In genomic region chr1:40662864-40663263, GRCh38 we compare ENCODE assay signal across 9 cellular contexts.
DNase-seq lines count a peak whose midpoint lies in the region; ATAC-seq and FAIRE-seq lines count a peak whose summit lies in the region.
"Had no signal": no experiment of that assay in that cellular context is flagged by ENCODE, and none has a peak within 500 bp of the region (broad histone marks: within the 10 kb centered on the region; RNA-seq: fewer than 3 reads in every experiment).

No MANE protein-coding gene starts in this region.

- peak overlapping the region; percentile 23; the same call in 1 of the 2 replicates for H3K4me3 ChIP-seq in SK-N-MC

- FAIRE-seq in urothelium cell line (lab: Jason Lieb, UNC), result peak; percentile 77

- ATAC-seq in GM21529 (IDR thresholded peaks at IDR 0.05; ENCODE audit: unreplicated experiment), result no peak
- ATAC-seq in GM19324 (IDR thresholded peaks at IDR 0.05; ENCODE audit: low FRiP score, unreplicated experiment), result no peak
- no peak for ATAC-seq in HG03095 (IDR thresholded peaks at IDR 0.05; ENCODE audit: unreplicated experiment)

- DNase-seq in stimulated activated naive CD4-positive, alpha-beta T cell treated with Interleukin-2 at 50 U/mL for 16 hours (lab: John Stamatoyannopoulos, UW), result peak; percentile 20
- no peak for DNase-seq in stimulated activated naive CD4-positive, alpha-beta T cell (lab: John Stamatoyannopoulos, UW)
- DNase-seq in SK-N-MC (ENCODE audit: low read depth, low spot score) (no peak), iris pigment epithelial cell (ENCODE audit: low read depth) (peak; percentile 18), urothelium cell line (ENCODE audit: low spot score) (peak; percentile 76)
- DNase-seq: activated naive CD8-positive, alpha-beta T cell treated with anti-CD3 and anti-CD28 coated beads, Interleukin-2, amount 10 ng/mL, durations not matched to agents 7 days and 5 days had no signal

- no peak overlapping the region for H3K9ac ChIP-seq in SK-N-MC (ENCODE audit: insufficient read length)

- H3K9me3 ChIP-seq in SK-N-MC (ENCODE audit: low read depth, low read length), result no peaks in the 10 kb centered on the region

- no peak overlapping the region for H3K27ac ChIP-seq in SK-N-MC

- H3K36me3 ChIP-seq in SK-N-MC (ENCODE audit: insufficient read depth, low read length), result no peaks in the 10 kb centered on the region

Comparison
In these comparisons a context has a peak if more than half of its experiments do, and no peak if none do; other contexts are left out.
1. DNase-seq: peak in stimulated activated naive CD4-positive, alpha-beta T cell treated with Interleukin-2 at 50 U/mL for 16 hours (single experiment), iris pigment epithelial cell (single experiment) and urothelium cell line (single experiment); none in stimulated activated naive CD4-positive, alpha-beta T cell (0 of 6) and SK-N-MC (single experiment).